In genomic region chr6:82363368-82364086, GRCh38 we compare ENCODE assay signal across 8 cellular contexts. TPM values are rescaled to one million over a fixed set of nuclear protein-coding genes. Genes with fewer than 3 reads are reported as not detected.
DNase-seq lines count a peak whose midpoint lies in the region; ATAC-seq, FAIRE-seq and TF ChIP-seq lines count a peak whose summit lies in the region.

Gene TPBG (plus strand): TSS chr6:82363817. CDS start chr6:82364962, 1,145 bp downstream.

- no peaks in the 10 kb centered on the region for H3K9me3 ChIP-seq in kidney (ENCODE audit: control insufficient read depth in 1 of 2, low read length in 2 of 2)
- H3K9me3 ChIP-seq in spleen, result no peaks in the 10 kb centered on the region

- no peaks in the 10 kb centered on the region for H3K36me3 ChIP-seq in kidney (ENCODE audit: control insufficient read depth in 1 of 2, insufficient read depth in 2 of 2, low read length in 2 of 2)
- H3K36me3 ChIP-seq in spleen, result no peaks in the 10 kb centered on the region

- intact Hi-C loops in kidney (cut with DNase I) (no loop called here), spleen (cut with DNase I; ENCODE audit: low total_unique reads) (no loop called here)

- peak within 1 kb of the TSS; percentile 70 to 71 for H3K9ac ChIP-seq in kidney (ENCODE audit: low read length in 2 of 2)

- TF ChIP-seq CTCF in AG09319 (IDR thresholded peaks at IDR 0.05; ENCODE audit: low read depth, low read length), result peak; percentile 33
- TF ChIP-seq CTCF in kidney (IDR thresholded peaks at IDR 0.05; ENCODE audit: borderline replicate concordance, extremely low read depth, insufficient read depth), result peak; percentile 20
- TF ChIP-seq CTCF in spleen (IDR thresholded peaks at IDR 0.05 in 8 of 11, conservative IDR thresholded peaks at IDR 0.05 in 3 of 11), result peak in 1 of 11 experiments; percentile 27

- H3K27ac ChIP-seq in kidney (ENCODE audit: low read depth in 2 of 2, low read length in 2 of 2) (peak within 1 kb of the TSS in 1 of 2 donors; percentile 75), spleen (peak within 1 kb of the TSS; percentile 49 to 79 (median 70))

- peaks cover 0 to 7% of the 10 kb centered on the region in 2 donors for H3K4me1 ChIP-seq in kidney (ENCODE audit: control insufficient read depth in 1 of 2, insufficient read depth in 1 of 2, low read depth in 1 of 2, low read length in 2 of 2)
- H3K4me1 ChIP-seq in spleen, result peaks cover 5 to 32% (median 27%) of the 10 kb centered on the region in 6 donors

- FAIRE-seq in kidney (lab: Jason Lieb, UNC), result no peak

- H3K4me3 ChIP-seq in kidney (ENCODE audit: low read length in 2 of 2), result peak within 1 kb of the TSS; percentile 76 to 79
- peak within 1 kb of the TSS; percentile 55 to 80 (median 64) for H3K4me3 ChIP-seq in spleen

- peaks cover 0 to 70% (median 30%) of the 10 kb centered on the region in 7 donors for H3K27me3 ChIP-seq in spleen (replicated peaks in 1 of 7)

- peak; percentile 52 for TF ChIP-seq POLR2A in GM18505 (IDR thresholded peaks at IDR 0.05; ENCODE audit: borderline replicate concordance, extremely low read depth, insufficient read depth, insufficient read length)
- TF ChIP-seq POLR2A in spleen (IDR thresholded peaks at IDR 0.05), result no peak

- DNase-seq in AG09319 (ENCODE audit: extremely low read depth, low read depth), result no peak
- DNase-seq in SK-N-DZ (ENCODE audit: low spot score), result peak; percentile 56
- peak; percentile 6 for DNase-seq in cerebellum (ENCODE audit: low spot score)
- peak; percentile 90 for DNase-seq in kidney
- peak; percentile 73 for DNase-seq in spleen

- ATAC-seq in GM18505 (IDR thresholded peaks at IDR 0.05; ENCODE audit: unreplicated experiment) (no peak), HG03521 (IDR thresholded peaks at IDR 0.05; ENCODE audit: unreplicated experiment) (peak; percentile 47), HG02981 (IDR thresholded peaks at IDR 0.05; ENCODE audit: unreplicated experiment) (no peak)

- 1 to 2% (median 1%) methylated on average over 40 to 43 of the region's 43 CpGs for WGBS in spleen, 5 donors

RNA-seq across cellular contexts. Expression of gene TPBG, which starts in this region (rescaled TPM):
- 11.1 and 12.1 TPM in 2 replicates for polyA plus RNA-seq in SK-N-DZ (2014; cell fraction: cytosol; rRNA removed)
- 18.3 and 21.1 TPM in 2 replicates for polyA plus RNA-seq in SK-N-DZ (2014; cell fraction: nucleus; rRNA removed)
- total RNA-seq in cerebellum, result 20.4 TPM
- total RNA-seq in kidney, result 30.8 TPM
- 5.8 TPM for polyA plus RNA-seq in kidney (ENCODE audit: insufficient read depth, low read depth, low replicate concordance)
- total RNA-seq in spleen, result 10 to 100 TPM in 6 of 7 donors, 1 to 10 TPM in 1; 7.8 to 21.6 (median 14.8) TPM
- 1 to 10 TPM; 2.5 to 3.2 (median 3.2) TPM for polyA plus RNA-seq in spleen
